Comparison of ENCODE assay signal across 22 cellular contexts in the genomic region with DNA sequence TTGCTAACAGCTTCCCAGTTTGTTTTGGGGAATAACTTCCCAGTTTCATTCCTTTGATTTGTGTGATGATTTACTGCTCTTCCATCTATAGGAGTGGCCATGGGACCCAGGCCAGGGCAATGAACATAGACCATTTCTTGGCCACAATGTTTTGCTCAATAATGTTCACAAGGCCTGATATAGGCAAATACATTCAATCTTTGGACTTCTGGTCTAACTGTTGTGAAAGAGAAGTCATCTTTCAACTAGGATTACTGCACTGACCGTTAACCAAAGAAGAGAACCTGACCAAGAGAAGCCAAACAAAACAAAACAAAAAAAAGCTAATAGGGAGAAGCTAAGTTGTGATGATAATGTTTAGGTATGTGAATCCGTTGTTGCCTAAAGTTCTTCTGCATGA.
DNase-seq lines count a peak whose midpoint lies in the region; ATAC-seq, FAIRE-seq and TF ChIP-seq lines count a peak whose summit lies in the region.
"Had no signal": no experiment of that assay in that cellular context is flagged by ENCODE, and none has a peak within 500 bp of the region (broad histone marks: within the 10 kb centered on the region; RNA-seq: fewer than 3 reads in every experiment).

No MANE protein-coding gene starts in this region.

- H3K4me3 ChIP-seq in body of pancreas: no peak overlapping the region
- H3K4me3 ChIP-seq in liver (ENCODE audit: low read depth in 1 of 3, low read length in 3 of 3): no peak overlapping the region
- no peak overlapping the region for H3K4me3 ChIP-seq in aorta (ENCODE audit: low read length in 2 of 2)
- H3K4me3 ChIP-seq: GM23338 had no signal

- H3K9me3 ChIP-seq in body of pancreas: no peaks in the 10 kb centered on the region
- H3K9me3 ChIP-seq in liver (ENCODE audit: control insufficient read depth in 4 of 4, low read length in 3 of 4): no peaks in the 10 kb centered on the region
- H3K9me3 ChIP-seq in aorta (ENCODE audit: control insufficient read depth, low read length): no peaks in the 10 kb centered on the region

- ATAC-seq in body of pancreas (no peak), aorta (ENCODE audit: low FRiP score) (no peak)
- ATAC-seq: GM23338, Right ventricle myocardium inferior had no signal

- intact Hi-C loops in body of pancreas (cut with DNase I): no loop called here
- intact Hi-C loops in aorta (cut with DNase I): no loop called here

- H3K36me3 ChIP-seq in body of pancreas (replicated peaks in 1 of 2; ENCODE audit: insufficient read depth in 1 of 2, low read depth in 2 of 2): no peaks in the 10 kb centered on the region
- no peaks in the 10 kb centered on the region for H3K36me3 ChIP-seq in liver (ENCODE audit: control insufficient read depth in 4 of 4, insufficient read depth in 3 of 4, low read depth in 1 of 4, low read length in 3 of 4)
- H3K36me3 ChIP-seq in aorta (ENCODE audit: control insufficient read depth in 1 of 2, insufficient read depth in 2 of 2, low read length in 1 of 2): no peaks in the 10 kb centered on the region

- H3K4me1 ChIP-seq in body of pancreas (no peaks in the 10 kb centered on the region), liver (ENCODE audit: control insufficient read depth in 4 of 4, insufficient read depth in 4 of 4, low read length in 3 of 4) (peaks cover 7 to 28% (median 23%) of the 10 kb centered on the region in 4 donors), aorta (ENCODE audit: control insufficient read depth in 1 of 2, insufficient read depth in 2 of 2, low read length in 2 of 2) (no peaks in the 10 kb centered on the region)

- H3K9ac ChIP-seq in liver (ENCODE audit: low read depth in 1 of 2, low read length in 2 of 2): no peak overlapping the region

- TF ChIP-seq CTCF in body of pancreas (IDR thresholded peaks at IDR 0.05) (no peak), liver (IDR thresholded peaks at IDR 0.05; ENCODE audit: low read depth, low read length, missing input control) (no peak)

- H3K27ac ChIP-seq in body of pancreas: peak overlapping the region in 3 of 4 donors; percentile 20 to 59 (median 45)
- peak overlapping the region; percentile 33 to 77 for H3K27ac ChIP-seq in liver (ENCODE audit: low read depth in 1 of 2, low read length in 2 of 2)
- H3K27ac ChIP-seq in aorta (ENCODE audit: low read depth in 1 of 2, low read length in 2 of 2): no peak overlapping the region

- TF ChIP-seq RAD21 in liver (IDR thresholded peaks at IDR 0.05): peak; percentile 49 to 63

- TF ChIP-seq POLR2A in body of pancreas (IDR thresholded peaks at IDR 0.05): no peak

- no peak for FAIRE-seq in HTR-8/SVneo (lab: Jason Lieb, UNC)
- FAIRE-seq: GM12891, RCC 7860 had no signal

- 67 to 68% methylated on average over 2 of the region's 2 CpGs for WGBS in body of pancreas, 2 donors
- WGBS in liver: 27% methylated on average over 2 of the region's 2 CpGs
- WGBS in aorta, 2 donors: 79 to 81% methylated on average over 2 of the region's 2 CpGs

- no peaks in the 10 kb centered on the region for H3K27me3 ChIP-seq in body of pancreas
- no peaks in the 10 kb centered on the region for H3K27me3 ChIP-seq in liver (ENCODE audit: control insufficient read depth in 4 of 4, insufficient read depth in 4 of 4, low read length in 3 of 4)
- H3K27me3 ChIP-seq in aorta (ENCODE audit: control insufficient read depth in 1 of 2, insufficient read depth in 2 of 2, low read length in 1 of 2): no peaks in the 10 kb centered on the region

- DNase-seq in A172 (ENCODE audit: low spot score) (peak; percentile 26), HTR-8/SVneo (ENCODE audit: insufficient read length, low spot score) (peak; percentile 7), body of pancreas (no peak), aorta (no peak), Kasumi-1 (lab: John Stamatoyannopoulos, UW) (no peak), COR-L47 (lab: John Stamatoyannopoulos, UW) (no peak)
- DNase-seq in stimulated activated CD4-positive, alpha-beta T cell treated with anti-CD3 and anti-CD28 coated beads, Interleukin-2, amount 100 ng/mL, for 48 hours: no peak
- DNase-seq: 8988T; Calu3; CD4-positive, alpha-beta T cell; KBM-7; NCI-H1092 treated with DMSO at 0.1 percent for 48 hours; NCI-H146; NCI-H2081; NCI-H2171 treated with DMSO at 0.1 percent for 48 hours; NCI-H446; NCI-H69 had no signal

TF ChIP-seq in liver, 16 proteins besides CTCF, POLR2A, EP300 and RAD21:
- TF ChIP-seq RXRA (IDR thresholded peaks at IDR 0.05) (peak; percentile 72 to 91), EGR1 (IDR thresholded peaks at IDR 0.05; ENCODE audit: low read depth in 2 of 2) (peak in 1 of 2 donors; percentile 34), YY1 (IDR thresholded peaks at IDR 0.05) (peak; percentile 81), FOXA1 (IDR thresholded peaks at IDR 0.05) (peak; percentile 35), FOXA2 (IDR thresholded peaks at IDR 0.05) (peak; percentile 43), HNF4G (IDR thresholded peaks at IDR 0.05) (peak; percentile 82), HNF4A (conservative IDR thresholded peaks at IDR 0.05) (peak; percentile 98), SP1 (IDR thresholded peaks at IDR 0.05) (peak; percentile 93), JUND (IDR thresholded peaks at IDR 0.05) (peak; percentile 72 to 93), TAF1 (conservative IDR thresholded peaks at IDR 0.05) (peak; percentile 37), NR2F2 (IDR thresholded peaks at IDR 0.05) (peak; percentile 30), GABPA (IDR thresholded peaks at IDR 0.05 in 1 of 2, conservative IDR thresholded peaks at IDR 0.05 in 1 of 2) (peak in 1 of 2 donors; percentile 47)
- TF ChIP-seq, protein P1, sequence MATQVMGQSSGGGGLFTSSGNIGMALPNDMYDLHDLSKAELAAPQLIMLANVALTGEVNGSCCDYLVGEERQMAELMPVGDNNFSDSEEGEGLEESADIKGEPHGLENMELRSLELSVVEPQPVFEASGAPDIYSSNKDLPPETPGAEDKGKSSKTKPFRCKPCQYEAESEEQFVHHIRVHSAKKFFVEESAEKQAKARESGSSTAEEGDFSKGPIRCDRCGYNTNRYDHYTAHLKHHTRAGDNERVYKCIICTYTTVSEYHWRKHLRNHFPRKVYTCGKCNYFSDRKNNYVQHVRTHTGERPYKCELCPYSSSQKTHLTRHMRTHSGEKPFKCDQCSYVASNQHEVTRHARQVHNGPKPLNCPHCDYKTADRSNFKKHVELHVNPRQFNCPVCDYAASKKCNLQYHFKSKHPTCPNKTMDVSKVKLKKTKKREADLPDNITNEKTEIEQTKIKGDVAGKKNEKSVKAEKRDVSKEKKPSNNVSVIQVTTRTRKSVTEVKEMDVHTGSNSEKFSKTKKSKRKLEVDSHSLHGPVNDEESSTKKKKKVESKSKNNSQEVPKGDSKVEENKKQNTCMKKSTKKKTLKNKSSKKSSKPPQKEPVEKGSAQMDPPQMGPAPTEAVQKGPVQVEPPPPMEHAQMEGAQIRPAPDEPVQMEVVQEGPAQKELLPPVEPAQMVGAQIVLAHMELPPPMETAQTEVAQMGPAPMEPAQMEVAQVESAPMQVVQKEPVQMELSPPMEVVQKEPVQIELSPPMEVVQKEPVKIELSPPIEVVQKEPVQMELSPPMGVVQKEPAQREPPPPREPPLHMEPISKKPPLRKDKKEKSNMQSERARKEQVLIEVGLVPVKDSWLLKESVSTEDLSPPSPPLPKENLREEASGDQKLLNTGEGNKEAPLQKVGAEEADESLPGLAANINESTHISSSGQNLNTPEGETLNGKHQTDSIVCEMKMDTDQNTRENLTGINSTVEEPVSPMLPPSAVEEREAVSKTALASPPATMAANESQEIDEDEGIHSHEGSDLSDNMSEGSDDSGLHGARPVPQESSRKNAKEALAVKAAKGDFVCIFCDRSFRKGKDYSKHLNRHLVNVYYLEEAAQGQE (IDR thresholded peaks at IDR 0.05): peak; percentile 56
- TF ChIP-seq, protein P2, sequence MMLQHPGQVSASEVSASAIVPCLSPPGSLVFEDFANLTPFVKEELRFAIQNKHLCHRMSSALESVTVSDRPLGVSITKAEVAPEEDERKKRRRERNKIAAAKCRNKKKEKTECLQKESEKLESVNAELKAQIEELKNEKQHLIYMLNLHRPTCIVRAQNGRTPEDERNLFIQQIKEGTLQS (IDR thresholded peaks at IDR 0.05): peak; percentile 60
- TF ChIP-seq, protein P3, sequence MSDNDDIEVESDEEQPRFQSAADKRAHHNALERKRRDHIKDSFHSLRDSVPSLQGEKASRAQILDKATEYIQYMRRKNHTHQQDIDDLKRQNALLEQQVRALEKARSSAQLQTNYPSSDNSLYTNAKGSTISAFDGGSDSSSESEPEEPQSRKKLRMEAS (IDR thresholded peaks at IDR 0.05): peak; percentile 81
- TF ChIP-seq, protein P4, sequence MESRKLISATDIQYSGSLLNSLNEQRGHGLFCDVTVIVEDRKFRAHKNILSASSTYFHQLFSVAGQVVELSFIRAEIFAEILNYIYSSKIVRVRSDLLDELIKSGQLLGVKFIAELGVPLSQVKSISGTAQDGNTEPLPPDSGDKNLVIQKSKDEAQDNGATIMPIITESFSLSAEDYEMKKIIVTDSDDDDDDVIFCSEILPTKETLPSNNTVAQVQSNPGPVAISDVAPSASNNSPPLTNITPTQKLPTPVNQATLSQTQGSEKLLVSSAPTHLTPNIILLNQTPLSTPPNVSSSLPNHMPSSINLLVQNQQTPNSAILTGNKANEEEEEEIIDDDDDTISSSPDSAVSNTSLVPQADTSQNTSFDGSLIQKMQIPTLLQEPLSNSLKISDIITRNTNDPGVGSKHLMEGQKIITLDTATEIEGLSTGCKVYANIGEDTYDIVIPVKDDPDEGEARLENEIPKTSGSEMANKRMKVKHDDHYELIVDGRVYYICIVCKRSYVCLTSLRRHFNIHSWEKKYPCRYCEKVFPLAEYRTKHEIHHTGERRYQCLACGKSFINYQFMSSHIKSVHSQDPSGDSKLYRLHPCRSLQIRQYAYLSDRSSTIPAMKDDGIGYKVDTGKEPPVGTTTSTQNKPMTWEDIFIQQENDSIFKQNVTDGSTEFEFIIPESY (IDR thresholded peaks at IDR 0.05): peak; percentile 61

Comparison
In these comparisons a context has a peak if more than half of its experiments do, and no peak if none do; other contexts are left out.
1. DNase-seq: peak in A172 (single experiment) and HTR-8/SVneo (single experiment); none in body of pancreas (0 of 4), aorta (0 of 2), stimulated activated CD4-positive, alpha-beta T cell treated with anti-CD3 and anti-CD28 coated beads, Interleukin-2, amount 100 ng/mL, for 48 hours (0 of 2), Kasumi-1 (0 of 2) and COR-L47 (single experiment).
2. H3K27ac ChIP-seq: peak in body of pancreas (3 of 4) and liver (2 of 2); none in aorta (0 of 2).